15 cellular contexts compared by ENCODE assay signal in the genomic region with DNA sequence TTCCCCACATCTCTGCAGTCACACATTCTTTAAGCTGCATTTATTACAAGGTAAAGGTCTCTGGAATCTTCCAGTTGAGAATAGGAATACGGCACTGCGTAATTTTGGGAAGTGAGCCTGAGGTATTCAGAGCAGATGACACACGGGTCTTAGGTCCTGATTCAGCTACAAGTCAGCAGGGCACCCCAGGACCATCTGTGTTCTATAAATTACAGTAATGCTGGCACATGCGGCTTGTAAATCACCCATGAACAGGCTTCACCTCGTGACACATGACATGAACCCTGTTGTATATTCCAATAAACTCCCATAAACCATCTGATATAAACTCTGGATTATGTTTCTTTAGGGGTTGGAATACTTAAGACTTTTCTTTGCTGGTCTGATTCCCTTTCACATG.
"Had no signal": no experiment of that assay in that cellular context is flagged by ENCODE, and none has a peak within 500 bp of the region (broad histone marks: within the 10 kb centered on the region; RNA-seq: fewer than 3 reads in every experiment).

No MANE protein-coding gene starts in this region.

- ATAC-seq: activated CD4-positive, CD25-positive, alpha-beta regulatory T cell treated with anti-CD3 and anti-CD28 coated beads, Interleukin-2, amount 50 U/mL, for 24 hours; activated T-cell treated with anti-CD3 and anti-CD28 coated beads, Interleukin-2, amount 50 U/mL, for 4 hours; lower lobe of right lung; mucosa of descending colon; natural killer cell treated with Interleukin-12 subunit alpha and Interleukin-12 subunit beta and Interleukin-15 and Interleukin-18, amount 100 ng/mL, for 72 hours; stimulated activated naive CD8-positive, alpha-beta T cell treated with anti-CD3 and anti-CD28 coated beads, Interleukin-15, amount 100 ng/mL, for 72 hours had no signal

- H3K4me3 ChIP-seq: lower lobe of right lung, mucosa of descending colon, testis had no signal

- H3K27ac ChIP-seq: brain microvascular endothelial cell, lower lobe of right lung, testis had no signal

- H3K27me3 Mint-ChIP-seq: activated CD4-positive, alpha-beta memory T cell treated with anti-CD3 and anti-CD28 coated beads for 36 hours; activated naive CD8-positive, alpha-beta T cell treated with anti-CD3 and anti-CD28 coated beads for 36 hours; natural killer cell treated with Interleukin-12 subunit alpha and Interleukin-12 subunit beta and Interleukin-15 and Interleukin-18, amount 100 ng/mL, for 72 hours; stimulated activated naive CD8-positive, alpha-beta T cell treated with anti-CD3 and anti-CD28 coated beads, Interleukin-15, amount 100 ng/mL, for 72 hours had no signal

- H3K27ac Mint-ChIP-seq: activated CD4-positive, alpha-beta memory T cell treated with anti-CD3 and anti-CD28 coated beads for 36 hours; activated naive CD8-positive, alpha-beta T cell treated with anti-CD3 and anti-CD28 coated beads for 36 hours; immature natural killer cell; natural killer cell treated with Interleukin-12 subunit alpha and Interleukin-12 subunit beta and Interleukin-15 and Interleukin-18, amount 100 ng/mL, for 72 hours; stimulated activated naive CD8-positive, alpha-beta T cell treated with anti-CD3 and anti-CD28 coated beads, Interleukin-15, amount 100 ng/mL, for 72 hours had no signal

- H3K36me3 Mint-ChIP-seq: activated CD4-positive, alpha-beta memory T cell treated with anti-CD3 and anti-CD28 coated beads for 36 hours; activated naive CD8-positive, alpha-beta T cell treated with anti-CD3 and anti-CD28 coated beads for 36 hours; immature natural killer cell; natural killer cell treated with Interleukin-12 subunit alpha and Interleukin-12 subunit beta and Interleukin-15 and Interleukin-18, amount 100 ng/mL, for 72 hours had no signal

- H3K27me3 ChIP-seq: brain microvascular endothelial cell, testis had no signal

- H3K36me3 ChIP-seq: brain microvascular endothelial cell, lower lobe of right lung had no signal

- H3K4me1 Mint-ChIP-seq: activated naive CD8-positive, alpha-beta T cell treated with anti-CD3 and anti-CD28 coated beads for 36 hours; immature natural killer cell; stimulated activated naive CD8-positive, alpha-beta T cell treated with anti-CD3 and anti-CD28 coated beads, Interleukin-15, amount 100 ng/mL, for 72 hours had no signal

- DNase-seq: activated CD4-positive, alpha-beta memory T cell treated with anti-CD3 and anti-CD28 coated beads for 36 hours; activated gamma-delta T cell; activated naive CD8-positive, alpha-beta T cell treated with anti-CD3 and anti-CD28 coated beads for 36 hours; activated T-cell treated with anti-CD3 and anti-CD28 coated beads, Interleukin-2, amount 50 U/mL, for 4 hours; brain microvascular endothelial cell; immature natural killer cell; lower lobe of right lung; mucosa of descending colon; stimulated activated CD4-positive, alpha-beta T cell treated with anti-CD3 and anti-CD28 coated beads, Interleukin-15, amount 100 ng/mL, for 24 hours; stimulated activated CD4-positive, alpha-beta T cell treated with anti-CD3 and anti-CD28 coated beads, Interleukin-4, amount 100 ng/mL, for 24 hours; stimulated activated naive CD8-positive, alpha-beta T cell treated with anti-CD3 and anti-CD28 coated beads, Interleukin-15, amount 100 ng/mL, for 72 hours; T-helper 2 cell; testis had no signal

- H3K9me3 ChIP-seq: lower lobe of right lung, mucosa of descending colon, testis had no signal

- H3K9me3 Mint-ChIP-seq: activated CD4-positive, alpha-beta memory T cell treated with anti-CD3 and anti-CD28 coated beads for 36 hours; natural killer cell treated with Interleukin-12 subunit alpha and Interleukin-12 subunit beta and Interleukin-15 and Interleukin-18, amount 100 ng/mL, for 72 hours had no signal

- H3K4me3 Mint-ChIP-seq: activated CD4-positive, alpha-beta memory T cell treated with anti-CD3 and anti-CD28 coated beads for 36 hours; activated naive CD8-positive, alpha-beta T cell treated with anti-CD3 and anti-CD28 coated beads for 36 hours; activated T-cell treated with anti-CD3 and anti-CD28 coated beads, Interleukin-2, amount 50 U/mL, for 4 hours; immature natural killer cell; natural killer cell treated with Interleukin-12 subunit alpha and Interleukin-12 subunit beta and Interleukin-15 and Interleukin-18, amount 100 ng/mL, for 72 hours; stimulated activated naive CD8-positive, alpha-beta T cell treated with anti-CD3 and anti-CD28 coated beads, Interleukin-15, amount 100 ng/mL, for 72 hours had no signal
